ENCODE assay signal across 25 cellular contexts in genomic region chrX:132533409-132533808, GRCh38.
"Had no signal": no experiment of that assay in that cellular context is flagged by ENCODE, and none has a peak within 500 bp of the region (broad histone marks: within the 10 kb centered on the region; RNA-seq: fewer than 3 reads in every experiment).

No MANE protein-coding gene starts in this region.

- H3K9me3 ChIP-seq: SK-N-SH had no signal

- H3K9me3 Mint-ChIP-seq: T-cell had no signal

- H3K9ac ChIP-seq: KMS-11, SK-N-SH had no signal

- H3K4me3 Mint-ChIP-seq: T-cell had no signal

- ATAC-seq: T-cell had no signal

- H3K4me2 ChIP-seq: KMS-11, SK-N-SH had no signal

- H3K27ac ChIP-seq: KMS-11 had no signal

- H3K27ac Mint-ChIP-seq: T-cell had no signal

- H3K9me2 ChIP-seq: SK-N-SH had no signal

- DNase-seq: Kasumi-1; MM.1S; MV-4-11; NCI-H1048; NCI-H1105; NCI-H1417; NCI-H1436 treated with DMSO at 0.1 percent for 48 hours; NCI-H1694; NCI-H187 treated with DMSO at 0.1 percent for 48 hours; NCI-H2081; NCI-H2171; NCI-H226; NCI-H446; NCI-H510A; NCI-H524 treated with DMSO at 0.1 percent for 48 hours; NCI-H69; NCI-H774; NK-92 treated with Interleukin-12 subunit alpha and Interleukin-12 subunit beta, amount 100 ng/mL, for 24 hours; Right ventricle myocardium superior; RPMI8226; SIG-M5; SK-N-SH; SW 1271; T-cell had no signal

- H3K36me3 Mint-ChIP-seq: T-cell had no signal
